In the genomic region with DNA sequence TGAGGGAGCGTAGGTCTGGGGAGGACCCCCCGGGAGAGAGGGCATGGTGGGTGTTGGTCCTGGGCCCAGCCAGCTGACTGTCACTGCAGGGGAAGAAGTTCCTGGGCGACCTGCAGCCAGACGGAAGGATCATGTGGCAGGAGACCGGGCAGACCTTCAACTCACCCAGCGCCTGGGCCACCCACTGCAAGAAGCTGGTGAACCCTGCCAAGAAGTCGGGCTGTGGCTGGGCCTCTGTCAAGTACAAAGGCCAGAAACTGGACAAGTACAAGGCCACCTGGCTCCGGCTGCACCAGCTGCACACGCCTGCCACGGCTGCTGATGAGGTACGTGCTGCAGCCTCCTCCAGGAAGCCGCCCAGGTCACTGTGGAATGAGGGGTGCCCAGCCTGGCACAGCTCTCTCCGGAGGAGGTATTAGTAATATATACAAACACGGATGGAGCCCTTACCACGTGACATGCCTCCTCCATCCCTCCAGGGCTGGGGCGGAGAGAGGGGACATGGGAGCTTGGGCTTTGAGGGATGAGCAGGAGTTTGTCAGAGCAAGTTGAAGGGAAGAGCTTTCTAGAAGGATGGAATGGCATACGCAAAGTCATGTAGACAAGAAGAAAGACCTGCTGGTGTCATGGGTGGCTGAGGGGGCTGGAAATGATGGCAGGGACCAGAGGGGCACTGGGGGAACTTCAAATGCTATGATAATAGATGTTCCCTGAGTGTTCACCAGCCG, we compare ENCODE assay signal across 20 cellular contexts. TPM values are rescaled to one million over a fixed set of nuclear protein-coding genes. Genes with fewer than 3 reads are reported as not detected.
A peak's percentile ranks its signal among the peaks of the same experiment; 100 is the strongest.
DNase-seq lines count a peak whose midpoint lies in the region; ATAC-seq and TF ChIP-seq lines count a peak whose summit lies in the region.
"Had no signal": no experiment of that assay in that cellular context is flagged by ENCODE, and none has a peak within 500 bp of the region (broad histone marks: within the 10 kb centered on the region; RNA-seq: fewer than 3 reads in every experiment).

No MANE protein-coding gene starts in this region.

- TF ChIP-seq CTCF in stomach (IDR thresholded peaks at IDR 0.05) = no peak

- peaks cover 0 to 2% of the 10 kb centered on the region in 2 donors for H3K36me3 Mint-ChIP-seq in activated T-cell treated with anti-CD3 and anti-CD28 coated beads, Interleukin-2, amount 50 U/mL, for 72 hours (ENCODE audit: insufficient read depth in 2 of 2)
- H3K36me3 Mint-ChIP-seq in activated T-helper 1 cell treated with anti-CD3 and anti-CD28 coated beads, Interleukin-12 subunit alpha, Interleukin-12 subunit beta, Interleukin-2, Interleukin-4 antibody, amounts not matched to agents 30 ng/mL and 10 ng/mL and 1 ng/mL, durations not matched to agents 14 hours and 24 hours and 36 hours (ENCODE audit: low read depth) = peaks cover 6% of the 10 kb centered on the region
- H3K36me3 Mint-ChIP-seq in activated CD4-positive, alpha-beta memory T cell treated with anti-CD3 and anti-CD28 coated beads for 36 hours = peaks cover 8% of the 10 kb centered on the region

- H2AK5ac ChIP-seq in mesenchymal stem cell (ENCODE audit: low read length, severe bottlenecking) = no peak overlapping the region

- H3K23ac ChIP-seq in mesenchymal stem cell (ENCODE audit: low read length in 2 of 2) = no peak overlapping the region

- H3K4ac ChIP-seq in mesenchymal stem cell (ENCODE audit: low read depth in 1 of 2, low read length in 2 of 2) = no peak overlapping the region

- peaks cover 4 to 17% of the 10 kb centered on the region in 2 experiments for H3K36me3 ChIP-seq in mesenchymal stem cell (ENCODE audit: control insufficient read depth in 1 of 2, insufficient read depth in 2 of 2, low read depth in 1 of 2, low read length in 2 of 2)
- peaks cover 3 to 40% (median 21%) of the 10 kb centered on the region in 4 donors for H3K36me3 ChIP-seq in stomach
- H3K36me3 ChIP-seq: gastrocnemius medialis had no signal

- no peak overlapping the region for H2BK5ac ChIP-seq in mesenchymal stem cell (ENCODE audit: low read depth, low read length, poor library complexity, severe bottlenecking)

- 92% methylated on average over 18 of the region's 18 CpGs for WGBS in mesenchymal stem cell
- 59 to 81% (median 74%) methylated on average over 12 to 18 of the region's 18 CpGs for WGBS in stomach, 5 donors

- no peak overlapping the region for H4K8ac ChIP-seq in mesenchymal stem cell (ENCODE audit: low read length)

- no peak overlapping the region for H2BK120ac ChIP-seq in mesenchymal stem cell (ENCODE audit: low read depth, low read length)

- H4K91ac ChIP-seq in mesenchymal stem cell (ENCODE audit: low read length) = no peak overlapping the region

- POLR2A ChIA-PET in activated CD4-positive, alpha-beta memory T cell treated with anti-CD3 and anti-CD28 coated beads for 36 hours (lab: Charles Lee) = interaction anchor here (0.6 kb wide), 1 partner anchor 1334 kb away, joined by 3 read pairs; no protein-coding TSS in a partner anchor

- TF ChIP-seq POLR2A in stomach (IDR thresholded peaks at IDR 0.05) = no peak

- H3K4me3 Mint-ChIP-seq in activated T-cell treated with anti-CD3 and anti-CD28 coated beads, Interleukin-2, amount 50 U/mL, for 72 hours = no peak overlapping the region
- H3K4me3 Mint-ChIP-seq in activated T-helper 1 cell treated with anti-CD3 and anti-CD28 coated beads, Interleukin-12 subunit alpha, Interleukin-12 subunit beta, Interleukin-2, Interleukin-4 antibody, amounts not matched to agents 30 ng/mL and 10 ng/mL and 1 ng/mL, durations not matched to agents 14 hours and 24 hours and 36 hours = peak overlapping the region; percentile 42
- no peak overlapping the region for H3K4me3 Mint-ChIP-seq in activated CD4-positive, alpha-beta memory T cell treated with anti-CD3 and anti-CD28 coated beads for 36 hours
- H3K4me3 Mint-ChIP-seq: CD14-positive monocyte had no signal

- H3K27me3 Mint-ChIP-seq in activated T-cell treated with anti-CD3 and anti-CD28 coated beads, Interleukin-2, amount 50 U/mL, for 72 hours (ENCODE audit: low read depth) = no peaks in the 10 kb centered on the region
- H3K27me3 Mint-ChIP-seq in activated T-helper 1 cell treated with anti-CD3 and anti-CD28 coated beads, Interleukin-12 subunit alpha, Interleukin-12 subunit beta, Interleukin-2, Interleukin-4 antibody, amounts not matched to agents 30 ng/mL and 10 ng/mL and 1 ng/mL, durations not matched to agents 14 hours and 24 hours and 36 hours (ENCODE audit: insufficient read depth) = no peaks in the 10 kb centered on the region
- H3K27me3 Mint-ChIP-seq in activated CD4-positive, alpha-beta memory T cell treated with anti-CD3 and anti-CD28 coated beads for 36 hours = no peaks in the 10 kb centered on the region
- H3K27me3 Mint-ChIP-seq: activated CD4-positive, alpha-beta T cell treated with anti-CD3 and anti-CD28 coated beads for 36 hours had no signal

- no peak overlapping the region for H3K14ac ChIP-seq in mesenchymal stem cell (ENCODE audit: low read length in 2 of 2)

- H3K9me3 Mint-ChIP-seq in activated T-cell treated with anti-CD3 and anti-CD28 coated beads, Interleukin-2, amount 50 U/mL, for 72 hours = no peaks in the 10 kb centered on the region
- no peaks in the 10 kb centered on the region for H3K9me3 Mint-ChIP-seq in activated T-helper 1 cell treated with anti-CD3 and anti-CD28 coated beads, Interleukin-12 subunit alpha, Interleukin-12 subunit beta, Interleukin-2, Interleukin-4 antibody, amounts not matched to agents 30 ng/mL and 10 ng/mL and 1 ng/mL, durations not matched to agents 14 hours and 24 hours and 36 hours
- H3K9me3 Mint-ChIP-seq in activated CD4-positive, alpha-beta memory T cell treated with anti-CD3 and anti-CD28 coated beads for 36 hours = no peaks in the 10 kb centered on the region
- H3K9me3 Mint-ChIP-seq: CD14-positive monocyte had no signal

- H3K9me3 ChIP-seq in mesenchymal stem cell (ENCODE audit: control insufficient read depth, low read length) (no peaks in the 10 kb centered on the region), stomach (no peaks in the 10 kb centered on the region)
- H3K9me3 ChIP-seq: gastrocnemius medialis, HAP-1, suprapubic skin had no signal

- H3K4me2 ChIP-seq in mesenchymal stem cell (ENCODE audit: low read length, poor library complexity, severe bottlenecking) = no peak overlapping the region

- no peak for ATAC-seq in activated T-cell treated with anti-CD3 and anti-CD28 coated beads, Interleukin-2, amount 50 U/mL, for 72 hours (replicated peaks in 1 of 2)
- ATAC-seq: activated CD4-positive, alpha-beta T cell treated with anti-CD3 and anti-CD28 coated beads for 36 hours; gastrocnemius medialis; left cardiac atrium had no signal

- H3K79me1 ChIP-seq in mesenchymal stem cell (replicated peaks; ENCODE audit: low read length, poor library complexity, severe bottlenecking) = peaks cover 13% of the 10 kb centered on the region

- no peak overlapping the region for H3K27ac ChIP-seq in mesenchymal stem cell (ENCODE audit: low read length, poor library complexity, severe bottlenecking)
- peak overlapping the region in 2 of 5 donors; percentile 5 to 43 for H3K27ac ChIP-seq in stomach
- H3K27ac ChIP-seq: dorsolateral prefrontal cortex, gastrocnemius medialis, suprapubic skin had no signal

- H3K4me1 ChIP-seq in mesenchymal stem cell (ENCODE audit: control insufficient read depth, insufficient read depth, low read depth, low read length) = peaks cover 12% of the 10 kb centered on the region
- H3K4me1 ChIP-seq in stomach = peaks cover 10 to 27% (median 24%) of the 10 kb centered on the region in 4 donors

- H2AFZ ChIP-seq in mesenchymal stem cell (ENCODE audit: low read depth, low read length) = no peak overlapping the region

- no peak overlapping the region for H3K18ac ChIP-seq in mesenchymal stem cell (ENCODE audit: low read depth in 1 of 2, low read length in 2 of 2)

- H3K4me1 Mint-ChIP-seq in activated T-cell treated with anti-CD3 and anti-CD28 coated beads, Interleukin-2, amount 50 U/mL, for 72 hours (ENCODE audit: low read depth) = peaks cover 13% of the 10 kb centered on the region
- no peaks in the 10 kb centered on the region for H3K4me1 Mint-ChIP-seq in activated T-helper 1 cell treated with anti-CD3 and anti-CD28 coated beads, Interleukin-12 subunit alpha, Interleukin-12 subunit beta, Interleukin-2, Interleukin-4 antibody, amounts not matched to agents 30 ng/mL and 10 ng/mL and 1 ng/mL, durations not matched to agents 14 hours and 24 hours and 36 hours (ENCODE audit: low read depth)
- peaks cover 10% of the 10 kb centered on the region for H3K4me1 Mint-ChIP-seq in activated CD4-positive, alpha-beta memory T cell treated with anti-CD3 and anti-CD28 coated beads for 36 hours (ENCODE audit: low read depth)

- H3K4me3 ChIP-seq in mesenchymal stem cell (ENCODE audit: insufficient read depth in 1 of 2, low read depth in 1 of 2, low read length in 2 of 2) (no peak overlapping the region), stomach (no peak overlapping the region)
- H3K4me3 ChIP-seq: dorsolateral prefrontal cortex, gastrocnemius medialis, HAP-1, suprapubic skin had no signal

- no peak for DNase-seq in activated T-cell treated with anti-CD3 and anti-CD28 coated beads, Interleukin-2, amount 50 U/mL, for 72 hours
- DNase-seq in activated T-cell treated with anti-CD3 and anti-CD28 coated beads for 4 hours = no peak
- DNase-seq in activated T-helper 1 cell treated with anti-CD3 and anti-CD28 coated beads, Interleukin-12 subunit alpha, Interleukin-12 subunit beta, Interleukin-2, Interleukin-4 antibody, amounts not matched to agents 30 ng/mL and 10 ng/mL and 1 ng/mL, durations not matched to agents 14 hours and 24 hours and 36 hours (ENCODE audit: low spot score) = no peak
- DNase-seq in mesenchymal stem cell = no peak
- peak; percentile 82 for DNase-seq in stomach
- DNase-seq in NCI-H2171 (lab: John Stamatoyannopoulos, UW) = no peak
- DNase-seq in NCI-H1048 (lab: John Stamatoyannopoulos, UW) = no peak
- no peak for DNase-seq in activated CD4-positive, alpha-beta memory T cell treated with anti-CD3 and anti-CD28 coated beads for 36 hours
- DNase-seq: ACHN; activated CD4-positive, alpha-beta T cell treated with anti-CD3 and anti-CD28 coated beads for 36 hours; DMS53; left cardiac atrium; NCI-H1694 treated with DMSO at 0.1 percent for 48 hours had no signal

- CTCF ChIA-PET in activated CD4-positive, alpha-beta memory T cell treated with anti-CD3 and anti-CD28 coated beads for 36 hours (lab: Charles Lee) = interaction anchor here (1.1 to 2.0 kb wide), 2 partner anchors 54 to 78 kb away, joined by 3 to 8 read pairs; partner anchors contain the start of gene SH3GL1

- H3K27me3 ChIP-seq in mesenchymal stem cell (ENCODE audit: control insufficient read depth in 1 of 2, insufficient read depth in 1 of 2, low read length in 2 of 2) (no peaks in the 10 kb centered on the region), stomach (no peaks in the 10 kb centered on the region)
- H3K27me3 ChIP-seq: dorsolateral prefrontal cortex, gastrocnemius medialis, suprapubic skin had no signal

- TF ChIP-seq EP300 in stomach (IDR thresholded peaks at IDR 0.05) = no peak

- no peak overlapping the region for H2BK12ac ChIP-seq in mesenchymal stem cell (ENCODE audit: low read length in 2 of 2)

- peak overlapping the region; percentile 23 for H2BK15ac ChIP-seq in mesenchymal stem cell (ENCODE audit: low read depth, poor library complexity, severe bottlenecking)

- intact Hi-C loops in activated T-helper 1 cell treated with anti-CD3 and anti-CD28 coated beads, Interleukin-12 subunit alpha, Interleukin-12 subunit beta, Interleukin-2, Interleukin-4 antibody, amounts not matched to agents 30 ng/mL and 10 ng/mL and 1 ng/mL, durations not matched to agents 14 hours and 24 hours and 36 hours (cut with micrococcal nuclease) = no loop called here
- intact Hi-C loops in stomach (cut with DNase I; ENCODE audit: low total_unique reads) = no loop called here
- intact Hi-C loops in activated CD4-positive, alpha-beta memory T cell treated with anti-CD3 and anti-CD28 coated beads for 36 hours (cut with micrococcal nuclease) = no loop called here

- peak overlapping the region; percentile 25 for H3K27ac Mint-ChIP-seq in activated T-cell treated with anti-CD3 and anti-CD28 coated beads, Interleukin-2, amount 50 U/mL, for 72 hours
- peak overlapping the region; percentile 19 for H3K27ac Mint-ChIP-seq in activated T-helper 1 cell treated with anti-CD3 and anti-CD28 coated beads, Interleukin-12 subunit alpha, Interleukin-12 subunit beta, Interleukin-2, Interleukin-4 antibody, amounts not matched to agents 30 ng/mL and 10 ng/mL and 1 ng/mL, durations not matched to agents 14 hours and 24 hours and 36 hours
- H3K27ac Mint-ChIP-seq in activated CD4-positive, alpha-beta memory T cell treated with anti-CD3 and anti-CD28 coated beads for 36 hours = no peak overlapping the region
- H3K27ac Mint-ChIP-seq: activated CD4-positive, alpha-beta T cell treated with anti-CD3 and anti-CD28 coated beads for 36 hours; CD14-positive monocyte had no signal

- no peak overlapping the region for H3K9ac ChIP-seq in mesenchymal stem cell (ENCODE audit: low read length)

RNA-seq across cellular contexts. Expression of gene MPND, which starts 2.5 kb away (rescaled TPM):
- 10 to 100 TPM in 1 of 2 donors, 1 to 10 TPM in 1; 9.7 to 10.3 TPM for total RNA-seq in activated T-cell treated with anti-CD3 and anti-CD28 coated beads, Interleukin-2, amount 50 U/mL, for 72 hours
- 15.7 and 19.3 TPM in 2 replicates for total RNA-seq in activated T-helper 1 cell treated with anti-CD3 and anti-CD28 coated beads, Interleukin-12 subunit alpha, Interleukin-12 subunit beta, Interleukin-2, Interleukin-4 antibody, amounts not matched to agents 30 ng/mL and 10 ng/mL and 1 ng/mL, durations not matched to agents 14 hours and 24 hours and 36 hours
- polyA plus RNA-seq in mesenchymal stem cell (2013, experiment 1 of 2) = 6.9 TPM
- polyA plus RNA-seq in mesenchymal stem cell (2013, experiment 2 of 2) = 6.1 TPM
- 10 to 100 TPM in 2 of 5 donors, 1 to 10 TPM in 3; 2.2 to 24.5 (median 8.3) TPM for total RNA-seq in stomach
- 10 to 100 TPM; 20.4 to 25.0 (median 22.0) TPM for polyA plus RNA-seq in stomach
- total RNA-seq in activated CD4-positive, alpha-beta memory T cell treated with anti-CD3 and anti-CD28 coated beads for 36 hours = 10 to 100 TPM; 19.6 to 22.6 TPM

RNA-seq across cellular contexts. Expression of gene STAP2, which starts 7.2 kb away (rescaled TPM):
- 10 to 100 TPM in 1 of 2 donors, 1 to 10 TPM in 1; 8.3 to 10.0 TPM for total RNA-seq in activated T-cell treated with anti-CD3 and anti-CD28 coated beads, Interleukin-2, amount 50 U/mL, for 72 hours
- 12.9 and 15.0 TPM in 2 replicates for total RNA-seq in activated T-helper 1 cell treated with anti-CD3 and anti-CD28 coated beads, Interleukin-12 subunit alpha, Interleukin-12 subunit beta, Interleukin-2, Interleukin-4 antibody, amounts not matched to agents 30 ng/mL and 10 ng/mL and 1 ng/mL, durations not matched to agents 14 hours and 24 hours and 36 hours
- polyA plus RNA-seq in mesenchymal stem cell (2013, experiment 1 of 2) = 2.0 TPM
- 2.5 TPM for polyA plus RNA-seq in mesenchymal stem cell (2013, experiment 2 of 2)
- 100 to 1,000 TPM in 1 of 5 donors, 10 to 100 TPM in 3, not detected in 1; 20.7 to 250 (median 35.1) TPM for total RNA-seq in stomach
- 10 to 100 TPM; 32.7 to 70.8 (median 52.4) TPM for polyA plus RNA-seq in stomach
- total RNA-seq in activated CD4-positive, alpha-beta memory T cell treated with anti-CD3 and anti-CD28 coated beads for 36 hours = 1 to 10 TPM; 9.1 to 9.4 TPM

RNA-seq across cellular contexts. Expression of gene FSD1, which starts 41.4 kb away (rescaled TPM):
- total RNA-seq in activated T-cell treated with anti-CD3 and anti-CD28 coated beads, Interleukin-2, amount 50 U/mL, for 72 hours = 10 to 100 TPM; 17.1 to 22.8 TPM
- 39.1 and 46.5 TPM in 2 replicates for total RNA-seq in activated T-helper 1 cell treated with anti-CD3 and anti-CD28 coated beads, Interleukin-12 subunit alpha, Interleukin-12 subunit beta, Interleukin-2, Interleukin-4 antibody, amounts not matched to agents 30 ng/mL and 10 ng/mL and 1 ng/mL, durations not matched to agents 14 hours and 24 hours and 36 hours
- polyA plus RNA-seq in mesenchymal stem cell (2013, experiment 1 of 2) = 3.4 TPM
- polyA plus RNA-seq in mesenchymal stem cell (2013, experiment 2 of 2) = 2.6 TPM
- 10 to 100 TPM in 1 of 5 donors, 1 to 10 TPM in 2, not detected in 2; 1.1 to 12.5 (median 2.3) TPM for total RNA-seq in stomach
- polyA plus RNA-seq in stomach = 1 to 10 TPM in 1 of 3 donors, under 1 TPM in 1, not detected in 1; 0.31 to 1.3 TPM
- 1 to 10 TPM; 7.8 to 8.1 TPM for total RNA-seq in activated CD4-positive, alpha-beta memory T cell treated with anti-CD3 and anti-CD28 coated beads for 36 hours
- total RNA-seq: gastrocnemius medialis, left cardiac atrium, suprapubic skin had no signal
- polyA plus RNA-seq: CD14-positive monocyte had no signal

RNA-seq across cellular contexts. Expression of gene TMIGD2, which starts 43.6 kb away (rescaled TPM):
- 10 to 100 TPM; 19.8 to 29.1 TPM for total RNA-seq in activated T-cell treated with anti-CD3 and anti-CD28 coated beads, Interleukin-2, amount 50 U/mL, for 72 hours
- total RNA-seq in activated T-helper 1 cell treated with anti-CD3 and anti-CD28 coated beads, Interleukin-12 subunit alpha, Interleukin-12 subunit beta, Interleukin-2, Interleukin-4 antibody, amounts not matched to agents 30 ng/mL and 10 ng/mL and 1 ng/mL, durations not matched to agents 14 hours and 24 hours and 36 hours = 11.0 and 13.2 TPM in 2 replicates
- polyA plus RNA-seq in mesenchymal stem cell (2013, experiment 1 of 2) = 0.08 TPM
- polyA plus RNA-seq in mesenchymal stem cell (2013, experiment 2 of 2) = 0.16 TPM
- total RNA-seq in stomach = 1 to 10 TPM in 1 of 5 donors, not detected in 4; 1.1 TPM
- under 1 TPM in 1 of 3 donors, not detected in 2; 0.55 TPM for polyA plus RNA-seq in stomach
- total RNA-seq in activated CD4-positive, alpha-beta memory T cell treated with anti-CD3 and anti-CD28 coated beads for 36 hours = 1 to 10 TPM; 2.4 to 2.6 TPM
- total RNA-seq: gastrocnemius medialis, renal cortical epithelial cell, RPMI7951, suprapubic skin had no signal

RNA-seq across cellular contexts. Expression of gene SH3GL1, which starts 54.5 kb away (rescaled TPM):
- 10 to 100 TPM; 40.6 TPM for total RNA-seq in activated T-cell treated with anti-CD3 and anti-CD28 coated beads, Interleukin-2, amount 50 U/mL, for 72 hours
- 50.3 and 54.2 TPM in 2 replicates for total RNA-seq in activated T-helper 1 cell treated with anti-CD3 and anti-CD28 coated beads, Interleukin-12 subunit alpha, Interleukin-12 subunit beta, Interleukin-2, Interleukin-4 antibody, amounts not matched to agents 30 ng/mL and 10 ng/mL and 1 ng/mL, durations not matched to agents 14 hours and 24 hours and 36 hours
- polyA plus RNA-seq in mesenchymal stem cell (2013, experiment 1 of 2) = 108 TPM
- polyA plus RNA-seq in mesenchymal stem cell (2013, experiment 2 of 2) = 106 TPM
- total RNA-seq in stomach = 100 to 1,000 TPM in 1 of 5 donors, 10 to 100 TPM in 4; 14.8 to 111 (median 26.3) TPM
- polyA plus RNA-seq in stomach = 10 to 100 TPM; 44.9 to 48.5 (median 46.0) TPM
- 10 to 100 TPM; 38.1 to 42.0 TPM for total RNA-seq in activated CD4-positive, alpha-beta memory T cell treated with anti-CD3 and anti-CD28 coated beads for 36 hours
